In the genomic region with DNA sequence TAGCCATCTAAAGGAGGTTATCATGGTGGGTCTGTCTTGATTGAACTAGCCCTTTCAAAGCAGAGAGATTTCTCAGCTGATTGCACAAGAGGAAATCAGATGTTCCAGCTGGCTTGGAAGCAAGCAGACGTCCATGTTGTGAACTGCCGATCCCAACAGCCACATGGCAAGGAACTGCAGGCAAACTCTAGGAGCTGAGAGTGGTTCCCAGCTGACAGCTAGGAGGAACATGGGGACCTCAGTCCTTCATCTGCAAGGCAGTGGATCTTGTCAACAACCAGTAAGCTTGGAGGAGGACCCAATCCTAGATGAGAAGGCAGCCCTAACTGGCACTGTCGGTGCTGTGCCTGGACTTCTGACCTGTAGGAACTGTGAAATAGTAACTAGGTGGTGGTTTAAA, we compare ENCODE assay signal across 17 cellular contexts. TPM values are rescaled to one million over a fixed set of nuclear protein-coding genes. Genes with fewer than 3 reads are reported as not detected.
A peak's percentile ranks its signal among the peaks of the same experiment; 100 is the strongest.
DNase-seq lines count a peak whose midpoint lies in the region; ATAC-seq and TF ChIP-seq lines count a peak whose summit lies in the region.
"Had no signal": no experiment of that assay in that cellular context is flagged by ENCODE, and none has a peak within 500 bp of the region (broad histone marks: within the 10 kb centered on the region; RNA-seq: fewer than 3 reads in every experiment).

No MANE protein-coding gene starts in this region.

- ATAC-seq in left cardiac atrium (peak; percentile 30 to 32), sciatic nerve (peak; percentile 82)
- ATAC-seq: activated CD4-positive, alpha-beta T cell treated with anti-CD3 and anti-CD28 coated beads for 36 hours; K562 had no signal

- TF ChIP-seq CTCF in CD14-positive monocyte (IDR thresholded peaks at IDR 0.05) (no peak), adrenal gland (IDR thresholded peaks at IDR 0.05) (no peak), GM13977 (IDR thresholded peaks at IDR 0.05; ENCODE audit: extremely low read depth, insufficient read depth, missing control alignments) (no peak), BE2C (IDR thresholded peaks at IDR 0.05; ENCODE audit: low read depth, low read length) (no peak)

- H3K4me1 ChIP-seq in adrenal gland (replicated peaks in 1 of 2) (peaks cover 9 to 62% of the 10 kb centered on the region in 2 donors), BE2C (peaks cover 10% of the 10 kb centered on the region; the same call in 1 of the 2 replicates)

- H3K9me3 ChIP-seq in adrenal gland (replicated peaks in 1 of 3) (no peaks in the 10 kb centered on the region), BE2C (no peaks in the 10 kb centered on the region)

- peaks cover 73% of the 10 kb centered on the region for H3K4me1 Mint-ChIP-seq in CD14-positive monocyte

- H3K36me3 Mint-ChIP-seq in CD14-positive monocyte: peaks cover 45 to 58% of the 10 kb centered on the region in 2 donors

- TF ChIP-seq POLR2A in adrenal gland (IDR thresholded peaks at IDR 0.05): no peak

- peak overlapping the region; percentile 39 to 55 for H3K4me3 Mint-ChIP-seq in CD14-positive monocyte
- H3K4me3 Mint-ChIP-seq: activated CD4-positive, alpha-beta T cell treated with anti-CD3 and anti-CD28 coated beads for 36 hours had no signal

- DNase-seq in CD14-positive monocyte (ENCODE audit: low spot score) (no peak), adrenal gland (peak in 5 of 7 donors; percentile 29 to 66 (median 39)), left cardiac atrium (no peak), sciatic nerve (ENCODE audit: low spot score) (no peak), GF-D8 (lab: John Stamatoyannopoulos, UW) (no peak), GM13977 (ENCODE audit: low spot score) (no peak), BE2C (no peak), hypothalamus (lab: John Stamatoyannopoulos, UW) (no peak)
- DNase-seq: activated CD4-positive, alpha-beta T cell treated with anti-CD3 and anti-CD28 coated beads for 36 hours; C1 segment of cervical spinal cord; mesendoderm; NCI-H187; NCI-H524; T-helper 1 cell; trophoblast cell had no signal

- peak overlapping the region in 5 of 7 donors; percentile 18 to 78 (median 65) for H3K27ac Mint-ChIP-seq in CD14-positive monocyte
- H3K27ac Mint-ChIP-seq: activated CD4-positive, alpha-beta T cell treated with anti-CD3 and anti-CD28 coated beads for 36 hours had no signal

- peak overlapping the region in 1 of 5 donors; percentile 60 for H3K27ac ChIP-seq in adrenal gland

- no peak overlapping the region for H3K4me3 ChIP-seq in adrenal gland
- no peak overlapping the region for H3K4me3 ChIP-seq in BE2C (ENCODE audit: low read depth, low read length)
- H3K4me3 ChIP-seq: K562 had no signal

- H3K27me3 Mint-ChIP-seq in CD14-positive monocyte (ENCODE audit: low read depth in 3 of 3): no peaks in the 10 kb centered on the region
- H3K27me3 Mint-ChIP-seq: activated CD4-positive, alpha-beta T cell treated with anti-CD3 and anti-CD28 coated beads for 36 hours had no signal

- no peaks in the 10 kb centered on the region for H3K36me3 ChIP-seq in adrenal gland (replicated peaks in 1 of 2)
- H3K36me3 ChIP-seq in BE2C: peaks cover 50% of the 10 kb centered on the region

- 37 to 92% (median 63%) methylated on average over 1 to 3 of the region's 3 CpGs for WGBS in adrenal gland, 4 donors

- peaks cover 0 to 4% (median 2%) of the 10 kb centered on the region in 7 donors for H3K9me3 Mint-ChIP-seq in CD14-positive monocyte

- in situ Hi-C loops in GM13977 (cut with MboI; ENCODE audit: low pct_unique_long_range_greater_than_20kb, low sequenced_read_pairs, unreplicated experiment): no loop called here

- intact Hi-C loops in CD14-positive monocyte (cut with micrococcal nuclease): loop anchor here in 1 of 2 donors (5.0 kb wide), 1 partner anchor 37 kb away; no protein-coding TSS in a partner anchor
- intact Hi-C loops in adrenal gland (cut with DNase I): no loop called here
- intact Hi-C loops in left cardiac atrium (cut with DNase I): no loop called here
- intact Hi-C loops in sciatic nerve (cut with DNase I): no loop called here

- no peaks in the 10 kb centered on the region for H3K27me3 ChIP-seq in adrenal gland
- H3K27me3 ChIP-seq in BE2C: no peaks in the 10 kb centered on the region

RNA-seq across cellular contexts. Expression of gene ACVR1B, which starts 7.7 kb away (rescaled TPM):
- polyA plus RNA-seq in CD14-positive monocyte (1 to 10 TPM; 1.8 to 3.9 TPM), adrenal gland (10 to 100 TPM in 2 of 3 donors, 1 to 10 TPM in 1; 9.5 to 14.1 (median 13.8) TPM)
- total RNA-seq in adrenal gland (10 to 100 TPM in 7 of 8 donors, 1 to 10 TPM in 1; 6.3 to 26.3 (median 16.4) TPM), left cardiac atrium (10 to 100 TPM; 13.0 to 19.3 TPM), sciatic nerve (23.9 TPM)
- 82.0 TPM for polyA plus RNA-seq in BE2C (2012; ENCODE audit: insufficient read depth, insufficient read length, low read depth)

RNA-seq across cellular contexts. Expression of gene TAMALIN, which starts 47.5 kb away (rescaled TPM):
- polyA plus RNA-seq in CD14-positive monocyte (1 to 10 TPM in 1 of 2 donors, under 1 TPM in 1; 0.63 to 1.6 TPM), adrenal gland (10 to 100 TPM in 2 of 3 donors, 1 to 10 TPM in 1; 5.3 to 44.9 (median 41.3) TPM)
- total RNA-seq in adrenal gland (10 to 100 TPM in 5 of 8 donors, 1 to 10 TPM in 3; 1.8 to 26.0 (median 14.9) TPM), left cardiac atrium (10 to 100 TPM; 25.3 to 44.0 TPM), sciatic nerve (124 TPM)
- polyA plus RNA-seq in BE2C (2012; ENCODE audit: insufficient read depth, insufficient read length, low read depth): 37.0 TPM

RNA-seq across cellular contexts. Expression of gene ACVRL1, which starts 51.9 kb away (rescaled TPM):
- 1 to 10 TPM; 1.5 to 2.0 TPM for polyA plus RNA-seq in CD14-positive monocyte
- 100 to 1,000 TPM in 1 of 8 donors, 10 to 100 TPM in 7; 33.6 to 117 (median 52.4) TPM for total RNA-seq in adrenal gland
- 10 to 100 TPM in 2 of 3 donors, 1 to 10 TPM in 1; 7.8 to 29.4 (median 27.6) TPM for polyA plus RNA-seq in adrenal gland
- total RNA-seq in left cardiac atrium: 10 to 100 TPM; 44.0 to 65.2 TPM
- total RNA-seq in sciatic nerve: 57.6 TPM
- 68.1 TPM for polyA plus RNA-seq in BE2C (2012; ENCODE audit: insufficient read depth, insufficient read length, low read depth)
- total RNA-seq: activated CD4-positive, alpha-beta T cell treated with anti-CD3 and anti-CD28 coated beads for 36 hours; osteocyte had no signal

Comparison
In these comparisons a context has a peak if more than half of its experiments do, and no peak if none do; other contexts are left out.
1. DNase-seq: peak in adrenal gland (5 of 7); none in CD14-positive monocyte (single experiment), left cardiac atrium (single experiment), sciatic nerve (single experiment), GF-D8 (single experiment), GM13977 (single experiment), BE2C (single experiment) and hypothalamus (0 of 51).